In the genomic region with DNA sequence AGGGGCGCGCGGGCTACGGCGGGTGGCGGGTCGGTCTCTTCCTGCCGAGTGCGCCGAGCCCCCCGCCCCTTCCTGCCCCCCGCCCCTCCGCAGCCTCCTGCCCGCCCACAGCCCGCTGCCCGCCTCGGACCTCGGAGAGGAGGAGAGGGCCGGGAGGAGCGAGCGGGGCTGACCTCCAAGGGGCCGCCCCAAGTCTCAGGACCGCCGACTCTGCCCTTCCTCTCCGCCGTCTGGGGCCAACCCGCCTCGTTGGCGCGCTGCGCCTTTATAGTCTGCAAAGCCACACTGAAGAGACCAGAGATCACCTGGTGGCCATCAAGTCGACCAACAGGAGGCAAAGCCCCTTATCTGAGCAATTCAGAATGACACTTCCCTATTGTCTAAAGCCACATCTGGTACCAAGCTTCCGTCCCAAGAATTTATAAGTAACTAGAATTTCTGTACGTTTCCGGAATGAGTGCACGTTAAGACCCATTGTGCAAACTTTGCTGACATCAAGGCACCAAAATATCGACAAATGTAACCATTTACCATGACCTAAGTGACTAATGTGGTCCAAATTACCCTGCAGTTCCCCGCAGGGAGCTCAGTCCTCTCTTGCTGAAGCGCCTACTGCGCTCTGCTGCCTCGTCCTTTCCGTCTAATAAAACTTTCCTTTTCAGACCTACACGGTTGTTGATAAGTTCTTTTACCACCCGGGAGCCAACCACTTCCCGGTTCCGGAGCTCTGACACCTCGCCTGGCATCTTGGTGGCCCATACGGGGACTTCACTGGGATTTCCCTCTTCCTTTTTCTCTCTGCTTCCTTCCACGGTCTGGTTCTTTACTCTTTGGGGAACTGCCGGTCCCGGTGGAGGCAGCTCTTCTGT, we compare ENCODE assay signal across 1 cellular context.
TF ChIP-seq lines count a peak whose summit lies in the region.

CPXM1 (minus strand) TSS at position 38 of the 869 bp plus-strand sequence. CDS start 55 bp downstream, outside the sequence.

TF ChIP-seq in H1, 55 proteins besides CTCF, POLR2A, EP300 and RAD21:
- TF ChIP-seq HDAC2 (IDR thresholded peaks at IDR 0.05; ENCODE audit: borderline replicate concordance in 1 of 2, low read depth in 2 of 2, low read length in 2 of 2) (no peak), ASH2L (IDR thresholded peaks at IDR 0.05; ENCODE audit: low read length) (no peak), RXRA (IDR thresholded peaks at IDR 0.05; ENCODE audit: insufficient read depth, low read depth, low read length) (no peak), JUN (IDR thresholded peaks at IDR 0.05; ENCODE audit: low read depth, low read length) (no peak), RFX5 (IDR thresholded peaks at IDR 0.05; ENCODE audit: borderline replicate concordance, low read depth, low read length) (no peak), TAF1 (IDR thresholded peaks at IDR 0.05; ENCODE audit: low read depth, low read length) (0 out of 2 replicates have a peak, but pooled peaks have one; percentile 25), FOSL1 (IDR thresholded peaks at IDR 0.05; ENCODE audit: insufficient read depth, low read depth, low read length) (no peak), TEAD4 (IDR thresholded peaks at IDR 0.05; ENCODE audit: low read depth, low read length) (no peak), BACH1 (IDR thresholded peaks at IDR 0.05; ENCODE audit: low read length) (no peak), KDM1A (IDR thresholded peaks at IDR 0.05; ENCODE audit: borderline replicate concordance, low read length) (no peak), CBX8 (IDR thresholded peaks at IDR 0.05; ENCODE audit: borderline replicate concordance, low read depth, low read length) (no peak), SAP30 (IDR thresholded peaks at IDR 0.05; ENCODE audit: insufficient read depth, insufficient replicate concordance, low read length) (peak; percentile 61), YY1 (IDR thresholded peaks at IDR 0.05; ENCODE audit: low read depth, low read length) (no peak), POU5F1 (IDR thresholded peaks at IDR 0.05; ENCODE audit: low read depth, low read length) (no peak), SP4 (IDR thresholded peaks at IDR 0.05; ENCODE audit: low read length) (no peak), BCL11A (IDR thresholded peaks at IDR 0.05; ENCODE audit: low read depth in 2 of 2, low read length in 2 of 2) (no peak), PHF8 (conservative IDR thresholded peaks at IDR 0.05; ENCODE audit: low read depth, low read length) (0 out of 2 replicates have a peak, but pooled peaks have one; percentile 3), EZH2 (IDR thresholded peaks at IDR 0.05; ENCODE audit: low read depth, low read length, severe bottlenecking) (peak; percentile 38), SIN3A (conservative IDR thresholded peaks at IDR 0.05 in 1 of 2, IDR thresholded peaks at IDR 0.05 in 1 of 2; ENCODE audit: low read depth in 1 of 2, low read length in 2 of 2) (0 out of 4 replicates have a peak, but pooled peaks of 1 of the 2 experiments have one; percentile 22), ATF2 (IDR thresholded peaks at IDR 0.05; ENCODE audit: low read length) (no peak), KDM4A (IDR thresholded peaks at IDR 0.05; ENCODE audit: low read depth, low read length, severe bottlenecking) (peak; percentile 46), SRF (IDR thresholded peaks at IDR 0.05; ENCODE audit: low read depth, low read length) (no peak), TBP (IDR thresholded peaks at IDR 0.05; ENCODE audit: low read depth, low read length) (0 out of 2 replicates have a peak, but pooled peaks have one; percentile 48), GABPA (IDR thresholded peaks at IDR 0.05; ENCODE audit: borderline replicate concordance, insufficient read depth, low read length) (peak; percentile 50; the same call in 1 of the 2 replicates), ATF3 (IDR thresholded peaks at IDR 0.05; ENCODE audit: insufficient read depth, low read depth, low read length) (no peak), CREB1 (IDR thresholded peaks at IDR 0.05) (no peak), CEBPB (IDR thresholded peaks at IDR 0.05; ENCODE audit: low read depth, low read length) (no peak)
- TF ChIP-seq, protein P1, sequence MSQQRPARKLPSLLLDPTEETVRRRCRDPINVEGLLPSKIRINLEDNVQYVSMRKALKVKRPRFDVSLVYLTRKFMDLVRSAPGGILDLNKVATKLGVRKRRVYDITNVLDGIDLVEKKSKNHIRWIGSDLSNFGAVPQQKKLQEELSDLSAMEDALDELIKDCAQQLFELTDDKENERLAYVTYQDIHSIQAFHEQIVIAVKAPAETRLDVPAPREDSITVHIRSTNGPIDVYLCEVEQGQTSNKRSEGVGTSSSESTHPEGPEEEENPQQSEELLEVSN (IDR thresholded peaks at IDR 0.05) = no peak
TF ChIP-seq in H1: peak in this region for 8.
